In genomic region chr18:43710135-43710534, GRCh38 we compare ENCODE assay signal across 8 cellular contexts.
"Had no signal": no experiment of that assay in that cellular context is flagged by ENCODE, and none has a peak within 500 bp of the region (broad histone marks: within the 10 kb centered on the region; RNA-seq: fewer than 3 reads in every experiment).

No MANE protein-coding gene starts in this region.

- H3K4me1 ChIP-seq: HAP-1 had no signal

- H3K36me3 ChIP-seq: HAP-1 had no signal

- H3K9me3 ChIP-seq: HAP-1 had no signal

- DNase-seq: GOT3, H7, HFFc6, IMR-90, KG1 had no signal

- H3K4me3 Mint-ChIP-seq: HFFc6 had no signal

- ATAC-seq: HCT116, K562 had no signal

- H3K27ac Mint-ChIP-seq: HFFc6 had no signal

- H3K4me3 ChIP-seq: HAP-1, K562 had no signal
